In genomic region chr12:52929538-52929937, GRCh38 we compare ENCODE assay signal across 20 cellular contexts.
"Had no signal": no experiment of that assay in that cellular context is flagged by ENCODE, and none has a peak within 500 bp of the region (broad histone marks: within the 10 kb centered on the region; RNA-seq: fewer than 3 reads in every experiment).

No MANE protein-coding gene starts in this region.

- H3K27me3 ChIP-seq: esophagus muscularis mucosa, heart right ventricle, thyroid gland, upper lobe of right lung, vagina had no signal

- H3K4me3 Mint-ChIP-seq: memory B cell; naive thymus-derived CD4-positive, alpha-beta T cell; neural crest cell had no signal

- H3K4me3 ChIP-seq: coronary artery, esophagus muscularis mucosa, gastrocnemius medialis, heart right ventricle, lower lobe of right lung, suprapubic skin, thyroid gland, upper lobe of right lung, vagina had no signal

- H3K36me3 Mint-ChIP-seq: memory B cell; naive thymus-derived CD4-positive, alpha-beta T cell had no signal

- H3K9me3 ChIP-seq: esophagus muscularis mucosa, gastrocnemius medialis, heart right ventricle, lower lobe of right lung, suprapubic skin, thyroid gland, upper lobe of right lung, vagina had no signal

- H3K9me3 Mint-ChIP-seq: memory B cell; naive thymus-derived CD4-positive, alpha-beta T cell; neural crest cell had no signal

- H3K27ac ChIP-seq: coronary artery, esophagus muscularis mucosa, gastrocnemius medialis, heart right ventricle, lower lobe of right lung, suprapubic skin, thyroid gland, upper lobe of right lung, vagina had no signal

- FAIRE-seq: endometrium, small intestine had no signal

- H3K4me1 Mint-ChIP-seq: memory B cell had no signal

- H3K27ac Mint-ChIP-seq: memory B cell; naive thymus-derived CD4-positive, alpha-beta T cell had no signal

- H3K36me3 ChIP-seq: esophagus muscularis mucosa, gastrocnemius medialis, heart right ventricle, lower lobe of right lung, suprapubic skin, thyroid gland, upper lobe of right lung, vagina had no signal

- DNase-seq: effector CD8-positive, alpha-beta T cell; gastrocnemius medialis; heart right ventricle; islet precursor cell; lower lobe of right lung; naive thymus-derived CD4-positive, alpha-beta T cell; posterior cingulate gyrus; right cardiac atrium; small intestine; stimulated activated CD4-positive, alpha-beta T cell treated with anti-CD3 and anti-CD28 coated beads, Interleukin-12 subunit alpha, Interleukin-12 subunit beta, amount 100 ng/mL, for 4 hours; stimulated activated naive CD4-positive, alpha-beta T cell treated with Interleukin-2 at 50 U/mL for 16 hours; thyroid gland; upper lobe of right lung had no signal
